23 cellular contexts compared by ENCODE assay signal in the genomic region with DNA sequence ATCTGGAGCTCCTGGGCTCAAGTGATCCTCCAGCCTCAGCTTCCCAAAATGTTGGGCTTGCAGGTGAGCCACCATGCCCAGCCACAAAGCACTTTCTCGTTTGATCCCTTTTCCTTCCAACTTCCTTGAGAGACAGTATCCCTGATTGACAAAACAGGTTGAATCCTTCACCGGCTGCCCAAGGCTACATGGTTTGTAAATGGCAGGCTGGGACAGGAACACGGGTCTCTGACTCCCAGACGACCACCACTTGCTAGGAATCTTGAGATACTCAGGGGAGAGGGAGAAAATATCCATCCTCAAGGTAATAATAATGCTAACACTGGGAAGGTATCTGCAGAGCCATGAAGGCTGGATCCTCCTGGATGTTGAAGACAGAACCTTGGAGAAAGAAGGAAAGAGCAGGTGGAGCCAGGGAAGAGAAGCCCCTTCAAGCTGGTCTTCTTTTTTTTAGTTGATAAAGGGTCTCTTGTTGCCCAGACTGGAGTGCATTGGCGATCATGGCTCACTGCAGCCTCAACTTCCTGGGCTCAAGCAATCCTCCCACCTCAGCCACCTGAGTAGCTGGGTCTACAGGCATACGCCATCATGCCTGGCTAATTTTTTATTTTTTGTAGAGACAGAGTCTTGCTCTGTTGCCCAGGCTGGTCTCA. TPM values are rescaled to one million over a fixed set of nuclear protein-coding genes. Genes with fewer than 3 reads are reported as not detected.
"Had no signal": no experiment of that assay in that cellular context is flagged by ENCODE, and none has a peak within 500 bp of the region (broad histone marks: within the 10 kb centered on the region; RNA-seq: fewer than 3 reads in every experiment).

No MANE protein-coding gene starts in this region.

- ATAC-seq: activated naive CD8-positive, alpha-beta T cell treated with anti-CD3 and anti-CD28 coated beads, Interleukin-2, amount 50 U/mL, for 24 hours; left cardiac atrium; lower lobe of right lung; right lobe of liver; stimulated activated naive CD8-positive, alpha-beta T cell treated with anti-CD3 and anti-CD28 coated beads, Interleukin-15, amount 100 ng/mL, for 72 hours had no signal

- H3K4me1 ChIP-seq: lower lobe of right lung, testis had no signal

- H3K36me3 Mint-ChIP-seq: activated naive CD4-positive, alpha-beta T cell treated with anti-CD3 and anti-CD28 coated beads, Interleukin-2, amount 10 ng/mL, durations not matched to agents 7 days and 5 days had no signal

- H3K36me3 ChIP-seq: brain microvascular endothelial cell, right lobe of liver, WERI-Rb-1 had no signal

- H3K4me3 ChIP-seq: lower lobe of right lung, right lobe of liver, testis had no signal

- DNase-seq: activated effector memory CD4-positive, alpha-beta T cell treated with Interleukin-2 at 50 U/mL for 16 hours; activated naive CD4-positive, alpha-beta T cell treated with anti-CD3 and anti-CD28 coated beads, Interleukin-2, amount 10 ng/mL, durations not matched to agents 7 days and 5 days; activated naive CD8-positive, alpha-beta T cell treated with anti-CD3 and anti-CD28 coated beads, Interleukin-2, amount 50 U/mL, for 24 hours; activated T-cell treated with anti-CD3 and anti-CD28 coated beads, Interleukin-2, amount 50 U/mL, for 24 hours; aorta; central memory CD4-positive, alpha-beta T cell; cortex of kidney; effector CD4-positive, alpha-beta T cell; left cardiac atrium; lower lobe of right lung; occipital lobe; small intestine; stimulated activated CD4-positive, alpha-beta T cell treated with anti-CD3 and anti-CD28 coated beads, Interleukin-4, amount 100 ng/mL, for 1 hour; stimulated activated naive CD8-positive, alpha-beta T cell treated with anti-CD3 and anti-CD28 coated beads, Interleukin-15, amount 100 ng/mL, for 72 hours; testis; WERI-Rb-1 had no signal

- H3K4me3 Mint-ChIP-seq: activated CD4-positive, alpha-beta memory T cell treated with anti-CD3 and anti-CD28 coated beads, Interleukin-2, amount 10 ng/mL, durations not matched to agents 7 days and 5 days; activated naive CD4-positive, alpha-beta T cell treated with anti-CD3 and anti-CD28 coated beads, Interleukin-2, amount 10 ng/mL, durations not matched to agents 7 days and 5 days; activated naive CD8-positive, alpha-beta T cell treated with anti-CD3 and anti-CD28 coated beads, Interleukin-2, amount 50 U/mL, for 24 hours; activated T-cell treated with anti-CD3 and anti-CD28 coated beads, Interleukin-2, amount 50 U/mL, for 24 hours; stimulated activated naive CD8-positive, alpha-beta T cell treated with anti-CD3 and anti-CD28 coated beads, Interleukin-15, amount 100 ng/mL, for 72 hours had no signal

- H3K27ac ChIP-seq: brain microvascular endothelial cell, lower lobe of right lung, right lobe of liver, testis, WERI-Rb-1 had no signal

- H3K9me3 Mint-ChIP-seq: activated CD4-positive, alpha-beta memory T cell treated with anti-CD3 and anti-CD28 coated beads, Interleukin-2, amount 10 ng/mL, durations not matched to agents 7 days and 5 days; activated naive CD4-positive, alpha-beta T cell treated with anti-CD3 and anti-CD28 coated beads, Interleukin-2, amount 10 ng/mL, durations not matched to agents 7 days and 5 days; activated naive CD8-positive, alpha-beta T cell treated with anti-CD3 and anti-CD28 coated beads, Interleukin-2, amount 50 U/mL, for 24 hours; activated T-cell treated with anti-CD3 and anti-CD28 coated beads, Interleukin-2, amount 50 U/mL, for 24 hours; stimulated activated naive CD8-positive, alpha-beta T cell treated with anti-CD3 and anti-CD28 coated beads, Interleukin-15, amount 100 ng/mL, for 72 hours had no signal

- H3K27me3 ChIP-seq: brain microvascular endothelial cell, right lobe of liver, testis had no signal

- H3K27me3 Mint-ChIP-seq: activated CD4-positive, alpha-beta memory T cell treated with anti-CD3 and anti-CD28 coated beads, Interleukin-2, amount 10 ng/mL, durations not matched to agents 7 days and 5 days; activated naive CD8-positive, alpha-beta T cell treated with anti-CD3 and anti-CD28 coated beads, Interleukin-2, amount 50 U/mL, for 24 hours; activated T-cell treated with anti-CD3 and anti-CD28 coated beads, Interleukin-2, amount 50 U/mL, for 24 hours; stimulated activated naive CD8-positive, alpha-beta T cell treated with anti-CD3 and anti-CD28 coated beads, Interleukin-15, amount 100 ng/mL, for 72 hours had no signal

- H3K9me3 ChIP-seq: lower lobe of right lung, right lobe of liver, testis had no signal

- FAIRE-seq: small intestine had no signal

- H3K27ac Mint-ChIP-seq: activated CD4-positive, alpha-beta memory T cell treated with anti-CD3 and anti-CD28 coated beads, Interleukin-2, amount 10 ng/mL, durations not matched to agents 7 days and 5 days; activated naive CD4-positive, alpha-beta T cell treated with anti-CD3 and anti-CD28 coated beads, Interleukin-2, amount 10 ng/mL, durations not matched to agents 7 days and 5 days; activated naive CD8-positive, alpha-beta T cell treated with anti-CD3 and anti-CD28 coated beads, Interleukin-2, amount 50 U/mL, for 24 hours; activated T-cell treated with anti-CD3 and anti-CD28 coated beads, Interleukin-2, amount 50 U/mL, for 24 hours; stimulated activated naive CD8-positive, alpha-beta T cell treated with anti-CD3 and anti-CD28 coated beads, Interleukin-15, amount 100 ng/mL, for 72 hours had no signal

RNA-seq across cellular contexts. Expression of a gene that starts 19.8 kb away (rescaled TPM):
- total RNA-seq: activated CD4-positive, alpha-beta memory T cell treated with anti-CD3 and anti-CD28 coated beads, Interleukin-2, amount 10 ng/mL, durations not matched to agents 7 days and 5 days; T-helper 2 cell treated with Interferon-gamma antibody and Interleukin-4, amounts not matched to agents 100 ng/mL and 5 ng/mL, for 36 hours had no signal

RNA-seq across cellular contexts. Expression of a gene that starts 20.8 kb away (rescaled TPM):
- total RNA-seq: activated CD4-positive, alpha-beta memory T cell treated with anti-CD3 and anti-CD28 coated beads, Interleukin-2, amount 10 ng/mL, durations not matched to agents 7 days and 5 days; myocyte; SK-MEL-5; T-helper 2 cell treated with Interferon-gamma antibody and Interleukin-4, amounts not matched to agents 100 ng/mL and 5 ng/mL, for 36 hours had no signal

RNA-seq across cellular contexts. Expression of a gene that starts 30.7 kb away (rescaled TPM):
- total RNA-seq: activated CD4-positive, alpha-beta memory T cell treated with anti-CD3 and anti-CD28 coated beads, Interleukin-2, amount 10 ng/mL, durations not matched to agents 7 days and 5 days; occipital lobe; SK-MEL-5; T-helper 2 cell treated with Interferon-gamma antibody and Interleukin-4, amounts not matched to agents 100 ng/mL and 5 ng/mL, for 36 hours had no signal
- polyA plus RNA-seq: neural cell had no signal
